ENCODE assay signal across 20 cellular contexts in genomic region chr2:237189799-237190198, GRCh38.
"Had no signal": no experiment of that assay in that cellular context is flagged by ENCODE, and none has a peak within 500 bp of the region (broad histone marks: within the 10 kb centered on the region; RNA-seq: fewer than 3 reads in every experiment).

No MANE protein-coding gene starts in this region.

- H3K9me3 Mint-ChIP-seq: natural killer cell treated with Interleukin-12 subunit alpha and Interleukin-12 subunit beta and Interleukin-15 and Interleukin-18, amount 100 ng/mL, for 72 hours had no signal

- H3K27ac Mint-ChIP-seq: endodermal cell; memory B cell; mesothelial cell of epicardium; natural killer cell treated with Interleukin-12 subunit alpha and Interleukin-12 subunit beta and Interleukin-15 and Interleukin-18, amount 100 ng/mL, for 72 hours had no signal

- H3K4me3 Mint-ChIP-seq: endodermal cell; memory B cell; mesothelial cell of epicardium; natural killer cell treated with Interleukin-12 subunit alpha and Interleukin-12 subunit beta and Interleukin-15 and Interleukin-18, amount 100 ng/mL, for 72 hours had no signal

- H3K4me1 Mint-ChIP-seq: endodermal cell, memory B cell had no signal

- H3K27ac ChIP-seq: lower lobe of right lung, parathyroid adenoma, upper lobe of left lung had no signal

- H3K27me3 ChIP-seq: tibial artery, upper lobe of left lung, uterus had no signal

- H3K36me3 Mint-ChIP-seq: memory B cell; mesothelial cell of epicardium; natural killer cell treated with Interleukin-12 subunit alpha and Interleukin-12 subunit beta and Interleukin-15 and Interleukin-18, amount 100 ng/mL, for 72 hours had no signal

- H3K4me3 ChIP-seq: coronary artery, lower lobe of right lung, prostate gland, tibial artery, upper lobe of left lung, uterus had no signal

- DNase-seq: effector CD4-positive, alpha-beta T cell; endodermal cell; erythroblast; foreskin melanocyte; islet precursor cell; lower lobe of right lung; occipital lobe; small intestine; stimulated activated CD4-positive, alpha-beta T cell treated with anti-CD3 and anti-CD28 coated beads, Interleukin-2, amount 100 ng/mL, for 48 hours; stimulated activated naive CD4-positive, alpha-beta T cell treated with Interleukin-2 at 50 U/mL for 16 hours; tibial artery; upper lobe of left lung; uterus had no signal

- ATAC-seq: left lobe of liver; lower lobe of right lung; natural killer cell treated with Interleukin-12 subunit alpha and Interleukin-12 subunit beta and Interleukin-15 and Interleukin-18, amount 100 ng/mL, for 72 hours had no signal

- H3K36me3 ChIP-seq: lower lobe of right lung, prostate gland, tibial artery, upper lobe of left lung, uterus had no signal

- H3K4me1 ChIP-seq: lower lobe of right lung, parathyroid adenoma, prostate gland, tibial artery, upper lobe of left lung, uterus had no signal

- H3K9me3 ChIP-seq: lower lobe of right lung, prostate gland, tibial artery, upper lobe of left lung, uterus had no signal
